Comparison of ENCODE assay signal across 8 cellular contexts in genomic region chr19:35509018-35509652, GRCh38. TPM values are rescaled to one million over a fixed set of nuclear protein-coding genes. Genes with fewer than 3 reads are reported as not detected.
DNase-seq lines count a peak whose midpoint lies in the region; ATAC-seq, FAIRE-seq and TF ChIP-seq lines count a peak whose summit lies in the region.

No MANE protein-coding gene starts in this region.

- RAD21 ChIA-PET in GM12878 (lab: Charles Lee; ENCODE audit: unreplicated experiment): interaction anchor here (0.6 to 4.8 kb wide), 20 partner anchors 14 to 366 kb away, joined by 3 to 24 read pairs (median 4); partner anchors contain the start of genes FXYD7, HAUS5 and KRTDAP

- H3K36me3 ChIP-seq in DOHH2 (ENCODE audit: control insufficient read depth, low read length) (no peaks in the 10 kb centered on the region), GM12878 (ENCODE audit: control insufficient read depth in 2 of 2, insufficient read depth in 2 of 2, low read length in 1 of 2) (no peaks in the 10 kb centered on the region), mesodermal cell (ENCODE audit: control insufficient read depth, insufficient read depth, low read length) (no peaks in the 10 kb centered on the region)

- H3F3A ChIP-seq in DOHH2 (ENCODE audit: control insufficient read depth, insufficient read depth): no peaks in the 10 kb centered on the region

- no peak for TF ChIP-seq POLR2A in GM12878 (IDR thresholded peaks at IDR 0.05; ENCODE audit: low read depth, low read length)

- H3K4me1 ChIP-seq in DOHH2 (ENCODE audit: control insufficient read depth, low read length) (peaks cover 38% of the 10 kb centered on the region), GM12878 (ENCODE audit: control insufficient read depth, insufficient read depth, low read length) (peaks cover 8% of the 10 kb centered on the region), mesodermal cell (ENCODE audit: control insufficient read depth, insufficient read depth, low read length, poor library complexity, severe bottlenecking) (no peaks in the 10 kb centered on the region)

- H3K79me2 ChIP-seq in DOHH2 (ENCODE audit: control insufficient read depth, low read length) (peaks cover 10% of the 10 kb centered on the region), GM12878 (ENCODE audit: control insufficient read depth, insufficient read depth, low read length) (no peaks in the 10 kb centered on the region)

- in situ Hi-C loops in GM12878 (cut with MboI): no loop called here

- ATAC-seq in GM12878 (peak; percentile 85), HG02610 (IDR thresholded peaks at IDR 0.05; ENCODE audit: unreplicated experiment) (no peak), HG03139 (IDR thresholded peaks at IDR 0.05; ENCODE audit: unreplicated experiment) (no peak), GM19397 (IDR thresholded peaks at IDR 0.05; ENCODE audit: unreplicated experiment) (no peak)

- CTCF ChIA-PET in GM12878 (lab: Yijun Ruan, JAX): interaction anchor here (0.7 to 6.3 kb wide), 29 partner anchors 8 to 239 kb away, joined by 3 to 87 read pairs (median 4); partner anchors contain the start of gene COX6B1

- no peak overlapping the region; the same call in 1 of the 2 replicates for H2AFZ ChIP-seq in GM12878 (ENCODE audit: control insufficient read depth, low read depth, low read length)

- peak; percentile 88 for FAIRE-seq in GM12878 (lab: Jason Lieb, UNC)

- intact Hi-C loops in GM12878 (cut with micrococcal nuclease; ENCODE audit: unreplicated experiment): no loop called here

- H3K9ac ChIP-seq in GM12878 (ENCODE audit: control insufficient read depth, insufficient read depth, low read length): peak overlapping the region; percentile 62; the same call in 1 of the 2 replicates

- TF ChIP-seq EP300 in GM12878 (IDR thresholded peaks at IDR 0.05; ENCODE audit: borderline replicate concordance in 1 of 2, control insufficient read depth in 1 of 2, low read depth in 2 of 2, low read length in 2 of 2): no peak

- SMC1A ChIA-PET in GM12878 (lab: Charles Lee; ENCODE audit: uncharacterized antibody, unreplicated experiment): interaction anchor here (0.9 to 5.7 kb wide), 17 partner anchors 12 to 213 kb away, joined by 3 to 35 read pairs (median 6); partner anchors contain the start of genes FFAR1 and FFAR3

- POLR2A ChIA-PET in GM12878 (lab: Charles Lee): interaction anchor here (0.6 to 3.5 kb wide), 15 partner anchors 14 to 239 kb away, joined by 3 to 14 read pairs (median 3); partner anchors contain the start of genes CD22, COX6B1, FFAR1 and HAUS5

- peak overlapping the region; percentile 45 for H3K27ac ChIP-seq in DOHH2 (ENCODE audit: low read depth, low read length)
- peak overlapping the region; percentile 52 for H3K27ac ChIP-seq in GM12878 (ENCODE audit: control insufficient read depth, insufficient read depth)
- H3K27ac ChIP-seq in mesodermal cell (ENCODE audit: low read depth, low read length, severe bottlenecking): no peak overlapping the region

- no peaks in the 10 kb centered on the region for H3K9me2 ChIP-seq in DOHH2 (replicated peaks; ENCODE audit: control insufficient read depth, low read length)

- DNase-seq in NCI-H226 (peak; percentile 61), GM12878 (ENCODE audit: low read depth, low spot score) (peak; percentile 40), SHP77 (lab: John Stamatoyannopoulos, UW) (no peak)

- peaks cover 38% of the 10 kb centered on the region for H3K27me3 ChIP-seq in DOHH2 (ENCODE audit: control insufficient read depth, low read length)
- no peaks in the 10 kb centered on the region; a peak in 1 of 4 replicates for H3K27me3 ChIP-seq in GM12878 (replicated peaks in 1 of 2; ENCODE audit: control insufficient read depth in 2 of 2, insufficient read depth in 2 of 2, low read length in 1 of 2)

- H3K4me3 ChIP-seq in DOHH2 (ENCODE audit: low read length): peak overlapping the region; percentile 75
- peak overlapping the region; percentile 74; the same call in 1 of the 2 replicates for H3K4me3 ChIP-seq in GM12878
- peak overlapping the region; percentile 43 for H3K4me3 ChIP-seq in mesodermal cell (ENCODE audit: extremely low read depth, insufficient read depth, low read length, poor library complexity, severe bottlenecking)

- no peak for TF ChIP-seq CTCF in DOHH2 (IDR thresholded peaks at IDR 0.05; ENCODE audit: low read depth, low read length, poor library complexity, severe bottlenecking)
- TF ChIP-seq CTCF in GM12878 (IDR thresholded peaks at IDR 0.05 in 2 of 3, conservative IDR thresholded peaks at IDR 0.05 in 1 of 3; ENCODE audit: control insufficient read depth in 2 of 3, extremely low read depth in 1 of 3, insufficient read depth in 1 of 3, low read depth in 3 of 3, low read length in 3 of 3): no peak

- peak overlapping the region; percentile 54 for H3K4me2 ChIP-seq in DOHH2 (ENCODE audit: low read length)
- peak overlapping the region; percentile 91 for H3K4me2 ChIP-seq in GM12878 (ENCODE audit: control insufficient read depth, insufficient read depth)

- H4K20me1 ChIP-seq in DOHH2 (ENCODE audit: control insufficient read depth, insufficient read depth, low read depth, low read length): no peaks in the 10 kb centered on the region
- H4K20me1 ChIP-seq in GM12878 (ENCODE audit: control insufficient read depth, insufficient read depth): no peaks in the 10 kb centered on the region

- WGBS in GM12878 (ENCODE audit: insufficient coverage, insufficient replicate concordance, low lambda C conversion rate, missing lambda C conversion rate): 15% methylated on average over 12 of the region's 12 CpGs
- 12 to 14% methylated on average over 9 of the region's 12 CpGs for WGBS in mesodermal cell (ENCODE audit: insufficient coverage in 2 of 2), 2 experiments

- no peak for TF ChIP-seq RAD21 in GM12878 (IDR thresholded peaks at IDR 0.05; ENCODE audit: insufficient read depth, low read depth, low read length)

- no peaks in the 10 kb centered on the region for H3K9me3 ChIP-seq in DOHH2 (ENCODE audit: control insufficient read depth, insufficient read depth, low read length)
- H3K9me3 ChIP-seq in GM12878 (replicated peaks; ENCODE audit: control insufficient read depth, insufficient read depth, low read length): no peaks in the 10 kb centered on the region
- H3K9me3 ChIP-seq in mesodermal cell (ENCODE audit: control insufficient read depth, low read length): no peaks in the 10 kb centered on the region

- no TSS peak for BruUV-seq in GM12878 (replicated peaks; lab: Mats Ljungman, UMichigan)

RNA-seq across cellular contexts. Expression of gene DMKN, which starts 4.3 kb away (rescaled TPM):
- total RNA-seq in GM12878 (2013; cell fraction: nucleolus; rRNA removed): 230 and 233 TPM in 2 replicates
- total RNA-seq in GM12878 (2014; rRNA removed): 59.5 and 68.0 TPM in 2 replicates
- 52.6 and 61.3 TPM in 2 replicates for total RNA-seq in GM12878 (2014; rRNA removed; fragmentation: Illumina TruSeq; extraction: Trizol)
- total RNA-seq in GM12878 (2021): 57.8 and 64.9 TPM in 2 replicates
- polyA plus RNA-seq in GM12878 (2011; ENCODE audit: low read depth): 52.3 TPM
- polyA plus RNA-seq in GM12878 (2011; rRNA removed): 60.7 and 72.5 TPM in 2 replicates
- 78.7 and 92.1 TPM in 2 replicates for polyA plus RNA-seq in GM12878 (2011; cell fraction: cytosol; rRNA removed)
- polyA plus RNA-seq in GM12878 (2011; cell fraction: nucleus; rRNA removed): 118 and 167 TPM in 2 replicates
- 23.7 and 29.9 TPM in 2 replicates for polyA plus RNA-seq in GM12878 (2012)
- 90.7 and 102 TPM in 2 replicates for polyA plus RNA-seq in GM12878 (2014; fragmentation: Illumina TruSeq; extraction: Trizol)
- 10 to 100 TPM; 36.4 to 43.3 TPM for polyA plus RNA-seq in GM12878 (2014; fragmentation: Nextera tagmentation; extraction: Ambion mirVana)
- 87.8 and 114 TPM in 2 replicates for polyA plus RNA-seq in GM12878 (2014; rRNA removed)
- 10 to 100 TPM; 57.8 to 65.9 TPM for polyA plus RNA-seq in GM12878 (2016; fragmentation: Nextera tagmentation; extraction: Ambion mirVana)
- polyA minus RNA-seq in GM12878 (2011; rRNA and poly(A)+ RNA removed): 16.8 and 29.2 TPM in 2 replicates
- polyA minus RNA-seq in GM12878 (2011; cell fraction: cytosol; rRNA and poly(A)+ RNA removed): 10.3 and 13.2 TPM in 2 replicates
- polyA minus RNA-seq in GM12878 (2011; cell fraction: nucleus; rRNA and poly(A)+ RNA removed): 28.0 and 32.9 TPM in 2 replicates
- 23.3 TPM for polyA plus RNA-seq in mesodermal cell (2013, experiment 1 of 2)
- 26.4 TPM for polyA plus RNA-seq in mesodermal cell (2013, experiment 2 of 2)

RNA-seq across cellular contexts. Expression of gene KRTDAP, which starts 18.9 kb away (rescaled TPM):
- total RNA-seq in GM12878 (2013; cell fraction: nucleolus; rRNA removed): not detected in 2 replicates
- total RNA-seq in GM12878 (2014; rRNA removed) (not detected in 2 replicates), GM12878 (2014; rRNA removed; fragmentation: Illumina TruSeq; extraction: Trizol) (not detected in 2 replicates), GM12878 (2021) (not detected in 2 replicates)
- polyA plus RNA-seq in GM12878 (2011; ENCODE audit: low read depth): not detected
- polyA plus RNA-seq in GM12878 (2011; rRNA removed) (0.23 TPM in 1 of 2 replicates, not detected in the other), GM12878 (2014; fragmentation: Illumina TruSeq; extraction: Trizol) (not detected in 2 replicates), GM12878 (2014; fragmentation: Nextera tagmentation; extraction: Ambion mirVana) (not detected), GM12878 (2014; rRNA removed) (not detected in 2 replicates), GM12878 (2016; fragmentation: Nextera tagmentation; extraction: Ambion mirVana) (not detected)
- not detected in 2 replicates for polyA plus RNA-seq in GM12878 (2011; cell fraction: cytosol; rRNA removed)
- polyA plus RNA-seq in GM12878 (2011; cell fraction: nucleus; rRNA removed): 0.34 TPM in 1 of 2 replicates, not detected in the other
- not detected in 2 replicates for polyA plus RNA-seq in GM12878 (2012)
- polyA minus RNA-seq in GM12878 (2011; rRNA and poly(A)+ RNA removed): not detected in 2 replicates
- not detected in 2 replicates for polyA minus RNA-seq in GM12878 (2011; cell fraction: cytosol; rRNA and poly(A)+ RNA removed)
- polyA minus RNA-seq in GM12878 (2011; cell fraction: nucleus; rRNA and poly(A)+ RNA removed): not detected in 2 replicates
- polyA plus RNA-seq in mesodermal cell (2013, experiment 1 of 2): not detected
- polyA plus RNA-seq in mesodermal cell (2013, experiment 2 of 2): not detected

RNA-seq across cellular contexts. Expression of gene SBSN, which starts 19.0 kb away (rescaled TPM):
- total RNA-seq in GM12878 (2013; cell fraction: nucleolus; rRNA removed): 0.19 TPM in 1 of 2 replicates, not detected in the other
- total RNA-seq in GM12878 (2014; rRNA removed) (not detected in 2 replicates), GM12878 (2014; rRNA removed; fragmentation: Illumina TruSeq; extraction: Trizol) (not detected in 2 replicates), GM12878 (2021) (not detected in 2 replicates)
- not detected for polyA plus RNA-seq in GM12878 (2011; ENCODE audit: low read depth)
- polyA plus RNA-seq in GM12878 (2011; rRNA removed) (not detected in 2 replicates), GM12878 (2014; fragmentation: Illumina TruSeq; extraction: Trizol) (not detected in 2 replicates), GM12878 (2014; fragmentation: Nextera tagmentation; extraction: Ambion mirVana) (not detected), GM12878 (2014; rRNA removed) (0.09 TPM in 1 of 2 replicates, not detected in the other), GM12878 (2016; fragmentation: Nextera tagmentation; extraction: Ambion mirVana) (not detected)
- not detected in 2 replicates for polyA plus RNA-seq in GM12878 (2011; cell fraction: cytosol; rRNA removed)
- 0.25 TPM in 1 of 2 replicates, not detected in the other for polyA plus RNA-seq in GM12878 (2011; cell fraction: nucleus; rRNA removed)
- 0.18 and 0.32 TPM in 2 replicates for polyA plus RNA-seq in GM12878 (2012)
- not detected in 2 replicates for polyA minus RNA-seq in GM12878 (2011; rRNA and poly(A)+ RNA removed)
- not detected in 2 replicates for polyA minus RNA-seq in GM12878 (2011; cell fraction: cytosol; rRNA and poly(A)+ RNA removed)
- not detected in 2 replicates for polyA minus RNA-seq in GM12878 (2011; cell fraction: nucleus; rRNA and poly(A)+ RNA removed)
- polyA plus RNA-seq in mesodermal cell (2013, experiment 1 of 2): not detected
- not detected for polyA plus RNA-seq in mesodermal cell (2013, experiment 2 of 2)

RNA-seq across cellular contexts. Expression of gene GAPDHS, which starts 24.1 kb away (rescaled TPM):
- not detected in 2 replicates for total RNA-seq in GM12878 (2013; cell fraction: nucleolus; rRNA removed)
- not detected in 2 replicates for total RNA-seq in GM12878 (2014; rRNA removed)
- not detected in 2 replicates for total RNA-seq in GM12878 (2014; rRNA removed; fragmentation: Illumina TruSeq; extraction: Trizol)
- not detected in 2 replicates for total RNA-seq in GM12878 (2021)
- not detected for polyA plus RNA-seq in GM12878 (2011; ENCODE audit: low read depth)
- polyA plus RNA-seq in GM12878 (2011; rRNA removed): 0.08 TPM in 1 of 2 replicates, not detected in the other
- 0.06 and 0.07 TPM in 2 replicates for polyA plus RNA-seq in GM12878 (2011; cell fraction: cytosol; rRNA removed)
- polyA plus RNA-seq in GM12878 (2011; cell fraction: nucleus; rRNA removed): not detected in 2 replicates
- not detected in 2 replicates for polyA plus RNA-seq in GM12878 (2012)
- not detected in 2 replicates for polyA plus RNA-seq in GM12878 (2014; fragmentation: Illumina TruSeq; extraction: Trizol)
- not detected for polyA plus RNA-seq in GM12878 (2014; fragmentation: Nextera tagmentation; extraction: Ambion mirVana)
- not detected in 2 replicates for polyA plus RNA-seq in GM12878 (2014; rRNA removed)
- not detected for polyA plus RNA-seq in GM12878 (2016; fragmentation: Nextera tagmentation; extraction: Ambion mirVana)
- not detected in 2 replicates for polyA minus RNA-seq in GM12878 (2011; rRNA and poly(A)+ RNA removed)
- not detected in 2 replicates for polyA minus RNA-seq in GM12878 (2011; cell fraction: cytosol; rRNA and poly(A)+ RNA removed)
- not detected in 2 replicates for polyA minus RNA-seq in GM12878 (2011; cell fraction: nucleus; rRNA and poly(A)+ RNA removed)
- not detected for polyA plus RNA-seq in mesodermal cell (2013, experiment 1 of 2)
- polyA plus RNA-seq in mesodermal cell (2013, experiment 2 of 2): not detected

RNA-seq across cellular contexts. Expression of gene TMEM147, which starts 36.3 kb away (rescaled TPM):
- total RNA-seq in GM12878 (2013; cell fraction: nucleolus; rRNA removed): 29.3 and 30.3 TPM in 2 replicates
- total RNA-seq in GM12878 (2014; rRNA removed): 96.9 and 106 TPM in 2 replicates
- total RNA-seq in GM12878 (2014; rRNA removed; fragmentation: Illumina TruSeq; extraction: Trizol): 54.7 and 55.2 TPM in 2 replicates
- 69.7 and 73.8 TPM in 2 replicates for total RNA-seq in GM12878 (2021)
- 63.1 TPM for polyA plus RNA-seq in GM12878 (2011; ENCODE audit: low read depth)
- polyA plus RNA-seq in GM12878 (2011; rRNA removed): 47.2 and 84.8 TPM in 2 replicates
- 121 and 147 TPM in 2 replicates for polyA plus RNA-seq in GM12878 (2011; cell fraction: cytosol; rRNA removed)
- polyA plus RNA-seq in GM12878 (2011; cell fraction: nucleus; rRNA removed): 70.7 and 89.4 TPM in 2 replicates
- 65.4 and 71.1 TPM in 2 replicates for polyA plus RNA-seq in GM12878 (2012)
- 69.3 and 71.8 TPM in 2 replicates for polyA plus RNA-seq in GM12878 (2014; fragmentation: Illumina TruSeq; extraction: Trizol)
- 10 to 100 TPM; 53.4 to 65.3 TPM for polyA plus RNA-seq in GM12878 (2014; fragmentation: Nextera tagmentation; extraction: Ambion mirVana)
- polyA plus RNA-seq in GM12878 (2014; rRNA removed): 119 and 131 TPM in 2 replicates
- 100 to 1,000 TPM; 134 to 145 TPM for polyA plus RNA-seq in GM12878 (2016; fragmentation: Nextera tagmentation; extraction: Ambion mirVana)
- polyA minus RNA-seq in GM12878 (2011; rRNA and poly(A)+ RNA removed): 120 and 127 TPM in 2 replicates
- polyA minus RNA-seq in GM12878 (2011; cell fraction: cytosol; rRNA and poly(A)+ RNA removed): 29.3 and 32.1 TPM in 2 replicates
- 18.0 and 28.3 TPM in 2 replicates for polyA minus RNA-seq in GM12878 (2011; cell fraction: nucleus; rRNA and poly(A)+ RNA removed)
- 106 TPM for polyA plus RNA-seq in mesodermal cell (2013, experiment 1 of 2)
- polyA plus RNA-seq in mesodermal cell (2013, experiment 2 of 2): 85.0 TPM

Comparison
In these comparisons a context has a peak if more than half of its experiments do, and no peak if none do; other contexts are left out.
1. DNase-seq: peak in NCI-H226 (single experiment) and GM12878 (single experiment); none in SHP77 (0 of 2).
2. Peak in every context shown above with its lines, with median percentiles within 50 percentile points of each other: H3K4me3 ChIP-seq.